ENCODE assay signal across 24 cellular contexts in the genomic region with DNA sequence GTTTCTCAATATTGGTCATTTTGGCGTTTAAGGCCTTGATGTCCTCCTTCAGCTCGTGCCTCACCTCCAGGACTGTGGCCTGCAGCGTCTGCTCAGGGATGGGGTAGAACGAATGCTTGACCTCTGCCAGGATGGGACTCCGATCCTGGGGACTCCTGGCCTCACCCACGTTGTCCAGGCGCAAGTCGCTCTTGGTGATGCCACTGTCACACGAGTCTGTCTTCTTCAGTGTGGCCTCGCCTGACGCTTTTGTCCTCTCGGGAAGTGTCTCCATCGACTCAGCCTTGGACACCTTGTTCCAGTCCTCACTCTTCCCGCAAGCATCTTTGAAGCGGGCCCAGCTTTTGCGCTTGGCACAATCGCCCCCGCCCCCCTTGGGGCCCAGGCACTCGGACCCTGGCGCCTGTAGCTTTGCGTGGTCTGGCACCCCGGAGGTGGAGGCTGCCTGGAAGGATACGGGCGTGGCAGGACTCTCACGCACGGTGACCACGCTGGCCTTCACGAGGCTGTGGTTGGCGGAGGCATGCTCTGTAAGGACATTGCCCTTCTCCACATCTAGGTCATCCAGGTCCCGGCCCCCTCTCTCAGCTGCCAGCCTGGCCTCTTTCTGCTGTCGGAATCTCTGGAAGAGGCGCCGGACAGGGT.
"Had no signal": no experiment of that assay in that cellular context is flagged by ENCODE, and none has a peak within 500 bp of the region (broad histone marks: within the 10 kb centered on the region; RNA-seq: fewer than 3 reads in every experiment).

No MANE protein-coding gene starts in this region.

- H3K4me1 ChIP-seq: esophagus muscularis mucosa, foreskin keratinocyte, gastroesophageal sphincter, heart left ventricle, neural progenitor cell, psoas muscle, spleen, suprapubic skin, transverse colon had no signal

- H2AFZ ChIP-seq: hepatocyte, neural progenitor cell had no signal

- H3K4me1 Mint-ChIP-seq: nephron had no signal

- H3K36me3 ChIP-seq: heart left ventricle, neural progenitor cell, ovary, transverse colon had no signal

- H3K9ac ChIP-seq: neural progenitor cell had no signal

- H3K27me3 Mint-ChIP-seq: dendritic cell treated with granulocyte-macrophage colony-stimulating factor and Interleukin-4, amounts not matched to agents 40 ng/mL and 50 ng/mL, for 4 days; memory B cell; naive B cell; stimulated activated naive B cell treated with anti-CD40 and anti-IgM and Interleukin-4, amounts not matched to agents 10 μg/mL and 1 μg/mL and 100 μg/mL, for 72 hours; stimulated activated naive CD8-positive, alpha-beta T cell treated with anti-CD3 and anti-CD28 coated beads, Interleukin-15, amount 100 ng/mL, for 72 hours had no signal

- H3K27ac Mint-ChIP-seq: dendritic cell treated with granulocyte-macrophage colony-stimulating factor and Interleukin-4, amounts not matched to agents 40 ng/mL and 50 ng/mL, for 4 days; memory B cell; naive B cell; nephron; stimulated activated naive CD8-positive, alpha-beta T cell treated with anti-CD3 and anti-CD28 coated beads, Interleukin-15, amount 100 ng/mL, for 72 hours had no signal

- H3K9me3 ChIP-seq: esophagus muscularis mucosa, gastroesophageal sphincter, heart left ventricle, ovary, psoas muscle, spleen, suprapubic skin, transverse colon had no signal

- H3K27me3 ChIP-seq: esophagus muscularis mucosa, foreskin keratinocyte, gastroesophageal sphincter, heart left ventricle, neural progenitor cell, ovary, spleen, suprapubic skin, transverse colon had no signal

- H3K79me2 ChIP-seq: hepatocyte had no signal

- H3K9me3 Mint-ChIP-seq: dendritic cell treated with granulocyte-macrophage colony-stimulating factor and Interleukin-4, amounts not matched to agents 40 ng/mL and 50 ng/mL, for 4 days; memory B cell; naive B cell; nephron; neural progenitor cell; stimulated activated naive CD8-positive, alpha-beta T cell treated with anti-CD3 and anti-CD28 coated beads, Interleukin-15, amount 100 ng/mL, for 72 hours had no signal

- H3K4me3 ChIP-seq: esophagus muscularis mucosa, gastroesophageal sphincter, heart left ventricle, hepatocyte, lung, neural progenitor cell, ovary, psoas muscle, skin epidermis, spleen, suprapubic skin, transverse colon had no signal

- H3K4me2 ChIP-seq: hepatocyte, neural progenitor cell had no signal

- ATAC-seq: foreskin keratinocyte, gastroesophageal sphincter, heart left ventricle, left ventricle myocardium superior, psoas muscle had no signal

- H3K4me3 Mint-ChIP-seq: dendritic cell treated with granulocyte-macrophage colony-stimulating factor and Interleukin-4, amounts not matched to agents 40 ng/mL and 50 ng/mL, for 4 days; memory B cell; nephron; neural progenitor cell; stimulated activated naive CD8-positive, alpha-beta T cell treated with anti-CD3 and anti-CD28 coated beads, Interleukin-15, amount 100 ng/mL, for 72 hours had no signal

- DNase-seq: central memory CD4-positive, alpha-beta T cell; effector CD8-positive, alpha-beta T cell; foreskin keratinocyte; heart left ventricle; left ventricle myocardium superior; naive B cell; ovary; psoas muscle; right cardiac atrium; spleen; stimulated activated CD4-positive, alpha-beta T cell treated with anti-CD3 and anti-CD28 coated beads, Interleukin-4, amount 100 ng/mL, for 4 hours; stimulated activated naive B cell treated with anti-CD40 and anti-IgM and Interleukin-4, amounts not matched to agents 10 μg/mL and 1 μg/mL and 100 μg/mL, for 72 hours; stimulated activated naive CD8-positive, alpha-beta T cell treated with anti-CD3 and anti-CD28 coated beads, Interleukin-15, amount 100 ng/mL, for 72 hours; transverse colon had no signal

- H3K27ac ChIP-seq: esophagus muscularis mucosa, foreskin keratinocyte, gastroesophageal sphincter, heart left ventricle, hepatocyte, neural progenitor cell, ovary, psoas muscle, skin epidermis, spleen, suprapubic skin, transverse colon had no signal
